In the genomic region with DNA sequence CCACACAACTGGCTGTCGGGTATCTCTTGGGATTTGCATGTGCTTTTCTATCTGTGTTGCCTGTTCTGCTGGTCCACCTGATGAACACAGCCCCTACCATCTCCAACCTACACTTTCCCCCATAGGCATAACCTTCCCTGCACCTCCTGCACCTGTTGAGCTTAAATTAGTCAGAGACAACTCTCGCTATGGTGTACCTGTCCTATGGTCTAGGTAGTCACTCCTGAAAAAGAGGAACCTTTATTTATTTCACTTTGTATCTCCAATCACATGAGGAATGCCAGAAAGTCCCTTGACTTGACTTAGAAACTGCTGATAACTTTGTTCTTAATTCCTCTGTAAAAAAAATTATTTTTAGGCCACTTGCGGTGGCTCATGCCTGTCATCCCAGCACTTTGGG, we compare ENCODE assay signal across 20 cellular contexts.
"Had no signal": no experiment of that assay in that cellular context is flagged by ENCODE, and none has a peak within 500 bp of the region (broad histone marks: within the 10 kb centered on the region; RNA-seq: fewer than 3 reads in every experiment).

No MANE protein-coding gene starts in this region.

- H3K36me3 ChIP-seq: SJCRH30 had no signal

- DNase-seq: KBM-7, MV-4-11, NCI-H1048, NCI-H1105, NCI-H1417, NCI-H1436 treated with DMSO at 0.1 percent for 48 hours, NCI-H1694, NCI-H187 treated with DMSO at 0.1 percent for 48 hours, NCI-H2081, NCI-H2107, NCI-H2227 treated with DMSO at 0.1 percent for 48 hours, NCI-H524, NCI-H526 treated with DMSO at 0.1 percent for 48 hours, NCI-H748 treated with DMSO at 0.1 percent for 48 hours, PC-3, SHP77 treated with DMSO at 0.1 percent for 48 hours, SJCRH30 had no signal

- H3K9me3 ChIP-seq: SJCRH30 had no signal

- H3K27me3 ChIP-seq: SJCRH30 had no signal

- H3K27ac ChIP-seq: SJCRH30 had no signal

- H3K4me1 ChIP-seq: SJCRH30 had no signal

- H3K4me3 ChIP-seq: SJCRH30 had no signal

- ATAC-seq: Panc1, PC-3, Right ventricle myocardium inferior, SK-N-SH treated with all-trans-retinoic acid at 6 μM for 48 hours had no signal
